Comparison of ENCODE assay signal across 1 cellular context in the genomic region with DNA sequence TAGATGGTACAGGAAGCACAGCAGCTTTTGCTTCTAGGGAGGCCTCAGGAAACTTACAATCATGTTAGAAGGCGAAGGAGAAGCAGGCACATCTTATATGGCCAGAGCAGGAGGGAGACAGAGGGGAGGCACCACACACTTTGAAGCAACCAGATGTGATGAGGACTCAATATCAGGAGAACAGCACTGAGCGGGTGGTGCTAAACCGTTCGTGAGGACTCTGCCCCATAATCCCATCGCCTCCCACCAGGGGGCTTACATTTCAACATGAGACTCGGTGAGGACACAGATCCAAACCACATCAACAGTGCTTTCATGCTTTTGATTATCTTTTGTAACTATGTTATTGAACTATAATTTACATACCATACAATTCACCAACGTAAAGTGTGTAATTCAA.
TF ChIP-seq lines count a peak whose summit lies in the region.

No MANE protein-coding gene starts in this region.

TF ChIP-seq in IMR-90, 13 proteins besides CTCF, POLR2A, EP300 and RAD21 (continued from another document):
- TF ChIP-seq RFX5 (IDR thresholded peaks at IDR 0.05; ENCODE audit: low read depth, low read length) (no peak), NFE2L2 (IDR thresholded peaks at IDR 0.05; ENCODE audit: low read depth, low read length) (no peak), CEBPB (IDR thresholded peaks at IDR 0.05; ENCODE audit: low read depth, low read length) (no peak), RCOR1 (IDR thresholded peaks at IDR 0.05; ENCODE audit: insufficient replicate concordance, low read length) (no peak), MAZ (IDR thresholded peaks at IDR 0.05; ENCODE audit: borderline replicate concordance, low read depth, low read length) (no peak)
- TF ChIP-seq, protein P1, sequence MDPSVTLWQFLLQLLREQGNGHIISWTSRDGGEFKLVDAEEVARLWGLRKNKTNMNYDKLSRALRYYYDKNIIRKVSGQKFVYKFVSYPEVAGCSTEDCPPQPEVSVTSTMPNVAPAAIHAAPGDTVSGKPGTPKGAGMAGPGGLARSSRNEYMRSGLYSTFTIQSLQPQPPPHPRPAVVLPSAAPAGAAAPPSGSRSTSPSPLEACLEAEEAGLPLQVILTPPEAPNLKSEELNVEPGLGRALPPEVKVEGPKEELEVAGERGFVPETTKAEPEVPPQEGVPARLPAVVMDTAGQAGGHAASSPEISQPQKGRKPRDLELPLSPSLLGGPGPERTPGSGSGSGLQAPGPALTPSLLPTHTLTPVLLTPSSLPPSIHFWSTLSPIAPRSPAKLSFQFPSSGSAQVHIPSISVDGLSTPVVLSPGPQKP (IDR thresholded peaks at IDR 0.05; ENCODE audit: borderline replicate concordance, low read depth, low read length) = no peak
TF ChIP-seq in IMR-90: peak in this region for 0.
